ENCODE assay signal across 2 cellular contexts in genomic region chr7:47548546-47548945, GRCh38.
TF ChIP-seq lines count a peak whose summit lies in the region.

No MANE protein-coding gene starts in this region.

TF ChIP-seq in HCT116, 20 proteins besides CTCF, POLR2A, EP300 and RAD21 (continued from another document):
- TF ChIP-seq ZBTB33 (IDR thresholded peaks at IDR 0.05; ENCODE audit: extremely low read depth, insufficient replicate concordance, low read length) (no peak), EZH2phosphoT487 (IDR thresholded peaks at IDR 0.05; ENCODE audit: borderline replicate concordance) (no peak), ATF3 (IDR thresholded peaks at IDR 0.05) (no peak), CEBPB (IDR thresholded peaks at IDR 0.05; ENCODE audit: low read depth) (no peak)
TF ChIP-seq in HCT116: peak in this region for 0.

TF ChIP-seq in WTC11, 78 proteins besides CTCF, POLR2A, EP300 and RAD21 (continued from another document):
- TF ChIP-seq HMGXB4 (CRISPR knock-in tag; IDR thresholded peaks at IDR 0.05) (no peak), ZNF138 (CRISPR knock-in tag; conservative IDR thresholded peaks at IDR 0.05) (no peak), KAT7 (CRISPR knock-in tag; IDR thresholded peaks at IDR 0.05; ENCODE audit: borderline replicate concordance) (no peak), ZNF219 (CRISPR knock-in tag; IDR thresholded peaks at IDR 0.05; ENCODE audit: borderline replicate concordance) (no peak), NR2C2 (CRISPR knock-in tag; IDR thresholded peaks at IDR 0.05) (no peak), RELA (CRISPR knock-in tag; IDR thresholded peaks at IDR 0.05; ENCODE audit: borderline replicate concordance) (no peak), SOX15 (CRISPR knock-in tag; IDR thresholded peaks at IDR 0.05) (no peak), AFF4 (CRISPR knock-in tag; IDR thresholded peaks at IDR 0.05; ENCODE audit: borderline replicate concordance) (no peak), ZSCAN18 (CRISPR knock-in tag; IDR thresholded peaks at IDR 0.05) (no peak), ELF4 (CRISPR knock-in tag; IDR thresholded peaks at IDR 0.05; ENCODE audit: low read depth) (no peak), MLX (CRISPR knock-in tag; IDR thresholded peaks at IDR 0.05) (no peak)
